ENCODE assay signal across 8 cellular contexts in the genomic region with DNA sequence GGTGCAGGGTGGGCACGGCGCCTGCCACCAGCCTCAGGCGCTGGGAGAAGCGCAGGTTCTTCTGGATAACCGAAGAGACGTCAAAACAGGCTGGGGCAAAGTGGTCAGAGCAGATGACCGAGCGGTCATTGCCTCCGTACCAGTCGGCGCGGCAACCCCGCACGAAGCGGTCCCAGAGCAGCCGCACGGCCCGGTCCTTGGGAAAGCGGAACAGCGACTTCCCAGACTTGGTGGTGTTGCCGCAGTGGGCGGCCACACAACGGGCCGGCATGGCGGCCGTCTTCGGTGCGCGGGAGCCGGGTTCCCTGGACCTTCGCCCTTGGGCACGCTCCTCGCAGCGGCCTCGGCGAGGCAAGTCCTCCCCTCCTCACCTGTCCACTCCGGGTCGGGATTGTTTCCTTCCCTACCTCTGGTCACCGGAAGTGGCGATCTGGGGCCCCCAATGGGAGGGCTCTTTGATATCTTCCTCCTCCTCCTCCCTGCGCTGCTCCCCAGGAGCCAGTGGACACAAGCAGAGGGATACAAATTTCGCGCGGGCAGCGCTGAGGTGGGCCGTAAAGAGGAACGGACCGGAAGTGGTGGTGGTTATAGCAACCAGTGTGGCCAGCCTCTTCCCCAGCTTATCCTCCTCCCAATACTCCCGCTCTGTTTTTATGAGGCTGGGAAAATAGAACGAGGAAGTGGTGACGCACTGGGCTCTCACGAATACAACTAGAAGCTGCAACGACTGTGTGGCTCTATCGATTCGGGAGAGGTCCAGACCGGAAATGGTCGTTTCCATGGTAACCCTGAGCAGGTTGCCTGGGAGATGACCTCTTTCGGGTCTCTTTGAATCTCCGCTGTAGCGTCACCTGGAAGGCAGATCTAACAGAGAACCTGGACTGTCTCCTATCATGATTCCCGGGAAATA. TPM values are rescaled to one million over a fixed set of nuclear protein-coding genes. Genes with fewer than 3 reads are reported as not detected.
A peak's percentile ranks its signal among the peaks of the same experiment; 100 is the strongest.
DNase-seq lines count a peak whose midpoint lies in the region; ATAC-seq and TF ChIP-seq lines count a peak whose summit lies in the region.

A gene with protein sequence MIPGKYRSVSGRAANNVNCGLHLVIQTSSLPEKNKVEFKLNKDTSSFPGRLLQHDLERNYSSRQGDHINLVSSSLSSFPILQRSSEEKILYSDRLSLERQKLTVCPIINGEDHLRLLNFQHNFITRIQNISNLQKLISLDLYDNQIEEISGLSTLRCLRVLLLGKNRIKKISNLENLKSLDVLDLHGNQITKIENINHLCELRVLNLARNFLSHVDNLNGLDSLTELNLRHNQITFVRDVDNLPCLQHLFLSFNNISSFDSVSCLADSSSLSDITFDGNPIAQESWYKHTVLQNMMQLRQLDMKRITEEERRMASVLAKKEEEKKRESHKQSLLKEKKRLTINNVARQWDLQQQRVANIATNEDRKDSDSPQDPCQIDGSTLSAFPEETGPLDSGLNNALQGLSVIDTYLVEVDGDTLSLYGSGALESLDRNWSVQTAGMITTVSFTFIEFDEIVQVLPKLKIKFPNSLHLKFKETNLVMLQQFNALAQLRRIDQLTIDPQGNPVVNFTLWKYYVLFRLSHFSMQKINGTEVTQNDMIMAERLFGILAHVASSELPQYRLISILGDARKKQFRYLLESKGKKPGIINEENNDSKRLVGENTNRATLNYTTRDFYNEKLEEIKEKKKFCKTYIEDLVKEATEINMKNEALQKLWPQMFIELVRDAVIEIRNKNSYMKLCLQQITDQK (plus strand): TSS at position 825 of the 910 bp plus-strand sequence. CDS start 69 bp downstream, at position 894.
TSS of gene THAP10 (minus strand) at position 432 of the 910 bp plus-strand sequence. CDS start at position 271, 161 bp downstream.

- in situ Hi-C loops in transverse colon (cut with MboI; ENCODE audit: low pct_ligation_motif_present in 1 of 4, low pct_unique_long_range_greater_than_20kb in 1 of 4, low sequenced_read_pairs in 3 of 4) = no loop called here

- TF ChIP-seq CTCF in neural crest cell (conservative IDR thresholded peaks at IDR 0.05) (no peak), transverse colon (IDR thresholded peaks at IDR 0.05) (no peak)

- peaks cover 3% of the 10 kb centered on the region for H3K9me3 Mint-ChIP-seq in activated naive CD8-positive, alpha-beta T cell treated with anti-CD3 and anti-CD28 coated beads for 36 hours
- H3K9me3 Mint-ChIP-seq in neural crest cell = no peaks in the 10 kb centered on the region

- 0 to 3% methylated on average over 3 to 46 of the region's 61 CpGs for WGBS in transverse colon (ENCODE audit: low coverage in 1 of 2), 2 donors

- H3K27ac ChIP-seq in transverse colon = peak within 1 kb of the TSS; percentile 78 to 87 (median 84)

- H3K9me3 ChIP-seq in transverse colon = no peaks in the 10 kb centered on the region

- intact Hi-C loops in transverse colon (cut with DNase I; ENCODE audit: low total_unique reads) = no loop called here

- peaks cover 75% of the 10 kb centered on the region for H3K27me3 Mint-ChIP-seq in activated naive CD8-positive, alpha-beta T cell treated with anti-CD3 and anti-CD28 coated beads for 36 hours
- H3K27me3 Mint-ChIP-seq in neural crest cell (ENCODE audit: low read depth) = no peaks in the 10 kb centered on the region

- H3K4me1 Mint-ChIP-seq in activated naive CD8-positive, alpha-beta T cell treated with anti-CD3 and anti-CD28 coated beads for 36 hours = peaks cover 12% of the 10 kb centered on the region
- H3K4me1 Mint-ChIP-seq in neural crest cell = peaks cover 31% of the 10 kb centered on the region

- no peaks in the 10 kb centered on the region for H3K27me3 ChIP-seq in transverse colon

- H3K27ac Mint-ChIP-seq in activated naive CD8-positive, alpha-beta T cell treated with anti-CD3 and anti-CD28 coated beads for 36 hours = peak within 1 kb of the TSS; percentile 76
- peak within 1 kb of the TSS; percentile 99 for H3K27ac Mint-ChIP-seq in neural crest cell (ENCODE audit: unreplicated experiment)

- H3K4me3 ChIP-seq in transverse colon = peak within 1 kb of the TSS; percentile 64 to 81 (median 76)

- H3K36me3 Mint-ChIP-seq in activated naive CD8-positive, alpha-beta T cell treated with anti-CD3 and anti-CD28 coated beads for 36 hours = peaks cover 5% of the 10 kb centered on the region
- peaks cover 2% of the 10 kb centered on the region for H3K36me3 Mint-ChIP-seq in neural crest cell (ENCODE audit: low read depth)

- peak within 1 kb of the TSS; percentile 87 for H3K4me3 Mint-ChIP-seq in activated naive CD8-positive, alpha-beta T cell treated with anti-CD3 and anti-CD28 coated beads for 36 hours
- peak within 1 kb of the TSS; percentile 97 for H3K4me3 Mint-ChIP-seq in neural crest cell

- no peak for TF ChIP-seq POLR2A in transverse colon (IDR thresholded peaks at IDR 0.05)

- DNase-seq in D341Med (ENCODE audit: low spot score) (peak; percentile 86), HS-5 (ENCODE audit: low read depth) (peak; percentile 94), NOMO-1 treated with DMSO at 0.1 percent for 48 hours (lab: John Stamatoyannopoulos, UW; ENCODE audit: unreplicated experiment) (peak; percentile 70), glomerular endothelial cell (ENCODE audit: extremely low read depth, low read depth, low spot score) (peak; percentile 96), neural crest cell (ENCODE audit: low read depth, low spot score) (peak; percentile 75), transverse colon (peak; percentile 84)
- peak; percentile 53 for DNase-seq in activated naive CD8-positive, alpha-beta T cell treated with anti-CD3 and anti-CD28 coated beads for 36 hours

- H3K4me1 ChIP-seq in transverse colon = peaks cover 3 to 22% (median 8%) of the 10 kb centered on the region in 4 donors

- TF ChIP-seq EP300 in transverse colon (IDR thresholded peaks at IDR 0.05; ENCODE audit: low read depth) = no peak

- ATAC-seq in GM21381 (IDR thresholded peaks at IDR 0.05; ENCODE audit: unreplicated experiment) = peak; percentile 79

- no peaks in the 10 kb centered on the region for H3K36me3 ChIP-seq in transverse colon

RNA-seq across cellular contexts. Expression of the first gene that starts in this region (rescaled TPM):
- total RNA-seq in activated naive CD8-positive, alpha-beta T cell treated with anti-CD3 and anti-CD28 coated beads for 36 hours = 1 to 10 TPM in 1 of 2 experiments, under 1 TPM in 1; 0.50 to 1.6 TPM
- total RNA-seq in glomerular endothelial cell (4.5 and 6.7 TPM in 2 replicates), neural crest cell (20.2 and 20.9 TPM in 2 replicates), transverse colon (1 to 10 TPM in 3 of 4 donors, not detected in 1; 2.2 to 5.2 (median 4.8) TPM)

RNA-seq across cellular contexts. Expression of gene THAP10, which starts in this region (rescaled TPM):
- total RNA-seq in activated naive CD8-positive, alpha-beta T cell treated with anti-CD3 and anti-CD28 coated beads for 36 hours = under 1 TPM; 0.22 to 0.43 TPM
- total RNA-seq in glomerular endothelial cell (3.0 and 4.4 TPM in 2 replicates), neural crest cell (6.7 and 7.5 TPM in 2 replicates), transverse colon (10 to 100 TPM in 1 of 4 donors, 1 to 10 TPM in 2, not detected in 1; 2.2 to 14.9 (median 8.3) TPM)

Comparison
In these comparisons a context has a peak if more than half of its experiments do, and no peak if none do; other contexts are left out.
1. Peak in every context shown above with its lines: DNase-seq, ATAC-seq, H3K4me3 ChIP-seq and H3K27ac ChIP-seq.